1 cellular context compared by ENCODE assay signal in the genomic region with DNA sequence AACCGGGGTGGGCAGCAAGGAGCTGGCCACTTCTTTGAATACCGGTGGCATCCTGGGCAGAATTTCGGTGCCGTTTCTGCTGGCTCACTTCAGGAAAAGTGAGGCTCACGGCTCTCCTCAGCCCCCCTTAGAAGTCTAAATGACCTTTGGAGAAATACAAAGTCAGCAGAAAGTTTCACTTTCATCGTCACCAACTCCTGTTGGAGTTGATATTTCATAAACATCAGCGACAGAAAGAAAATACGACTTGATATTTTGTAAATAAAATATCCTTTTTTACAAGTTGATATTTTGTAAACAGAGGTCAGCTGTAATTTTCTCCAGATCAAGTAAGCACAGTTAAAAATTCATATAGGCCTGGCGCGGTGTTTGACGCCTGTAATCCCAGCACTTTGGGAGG.
TF ChIP-seq lines count a peak whose summit lies in the region.

No MANE protein-coding gene starts in this region.

TF ChIP-seq in GM12878, 131 proteins besides CTCF, POLR2A, EP300 and RAD21:
- TF ChIP-seq RAD51 (IDR thresholded peaks at IDR 0.05) (no peak), NR2C2 (IDR thresholded peaks at IDR 0.05; ENCODE audit: borderline replicate concordance, control insufficient read depth, insufficient read length, low read depth) (no peak), HCFC1 (IDR thresholded peaks at IDR 0.05; ENCODE audit: low read length) (no peak)
- TF ChIP-seq, protein P1, sequence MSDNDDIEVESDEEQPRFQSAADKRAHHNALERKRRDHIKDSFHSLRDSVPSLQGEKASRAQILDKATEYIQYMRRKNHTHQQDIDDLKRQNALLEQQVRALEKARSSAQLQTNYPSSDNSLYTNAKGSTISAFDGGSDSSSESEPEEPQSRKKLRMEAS (IDR thresholded peaks at IDR 0.05; ENCODE audit: low read depth, low read length): no peak
- TF ChIP-seq, protein P2, sequence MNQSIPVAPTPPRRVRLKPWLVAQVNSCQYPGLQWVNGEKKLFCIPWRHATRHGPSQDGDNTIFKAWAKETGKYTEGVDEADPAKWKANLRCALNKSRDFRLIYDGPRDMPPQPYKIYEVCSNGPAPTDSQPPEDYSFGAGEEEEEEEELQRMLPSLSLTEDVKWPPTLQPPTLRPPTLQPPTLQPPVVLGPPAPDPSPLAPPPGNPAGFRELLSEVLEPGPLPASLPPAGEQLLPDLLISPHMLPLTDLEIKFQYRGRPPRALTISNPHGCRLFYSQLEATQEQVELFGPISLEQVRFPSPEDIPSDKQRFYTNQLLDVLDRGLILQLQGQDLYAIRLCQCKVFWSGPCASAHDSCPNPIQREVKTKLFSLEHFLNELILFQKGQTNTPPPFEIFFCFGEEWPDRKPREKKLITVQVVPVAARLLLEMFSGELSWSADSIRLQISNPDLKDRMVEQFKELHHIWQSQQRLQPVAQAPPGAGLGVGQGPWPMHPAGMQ (IDR thresholded peaks at IDR 0.05; ENCODE audit: borderline replicate concordance): no peak
- TF ChIP-seq, protein P3, sequence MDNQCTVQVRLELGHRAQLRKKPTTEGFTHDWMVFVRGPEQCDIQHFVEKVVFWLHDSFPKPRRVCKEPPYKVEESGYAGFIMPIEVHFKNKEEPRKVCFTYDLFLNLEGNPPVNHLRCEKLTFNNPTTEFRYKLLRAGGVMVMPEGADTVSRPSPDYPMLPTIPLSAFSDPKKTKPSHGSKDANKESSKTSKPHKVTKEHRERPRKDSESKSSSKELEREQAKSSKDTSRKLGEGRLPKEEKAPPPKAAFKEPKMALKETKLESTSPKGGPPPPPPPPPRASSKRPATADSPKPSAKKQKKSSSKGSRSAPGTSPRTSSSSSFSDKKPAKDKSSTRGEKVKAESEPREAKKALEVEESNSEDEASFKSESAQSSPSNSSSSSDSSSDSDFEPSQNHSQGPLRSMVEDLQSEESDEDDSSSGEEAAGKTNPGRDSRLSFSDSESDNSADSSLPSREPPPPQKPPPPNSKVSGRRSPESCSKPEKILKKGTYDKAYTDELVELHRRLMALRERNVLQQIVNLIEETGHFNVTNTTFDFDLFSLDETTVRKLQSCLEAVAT (IDR thresholded peaks at IDR 0.05): peak; percentile 76; the same call in 1 of the 2 replicates
